Comparison of ENCODE assay signal across 15 cellular contexts in the genomic region with DNA sequence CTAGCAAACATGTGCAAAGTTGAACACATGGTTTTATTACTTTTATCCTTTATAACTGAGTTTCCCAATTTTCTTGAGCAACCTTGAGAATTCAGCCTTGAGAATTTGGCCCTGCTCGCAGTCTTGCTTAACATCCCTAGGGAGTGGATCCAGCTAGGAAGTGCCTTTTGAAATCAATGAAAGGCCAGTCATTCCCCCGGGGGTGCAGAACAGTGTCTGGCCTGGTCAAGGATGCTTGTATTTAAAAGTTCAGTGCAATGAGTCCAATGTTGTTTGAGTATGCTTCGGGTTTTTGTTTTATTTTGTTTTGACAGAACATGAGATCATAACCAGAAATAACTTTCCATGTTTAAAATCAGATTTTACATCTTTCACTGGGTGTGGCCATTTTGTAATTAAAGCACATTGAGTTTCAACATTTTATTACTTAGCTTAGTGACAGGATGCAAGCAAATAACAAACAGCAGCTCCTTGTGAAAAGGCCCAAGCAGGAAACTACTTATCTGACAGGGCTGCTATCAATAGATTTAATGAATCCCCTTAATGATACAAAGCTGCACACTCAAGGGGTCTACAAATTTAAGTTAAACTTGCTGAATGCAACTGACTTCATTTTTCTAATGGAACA. TPM values are rescaled to one million over a fixed set of nuclear protein-coding genes. Genes with fewer than 3 reads are reported as not detected.
DNase-seq lines count a peak whose midpoint lies in the region; ATAC-seq and TF ChIP-seq lines count a peak whose summit lies in the region.
"Had no signal": no experiment of that assay in that cellular context is flagged by ENCODE, and none has a peak within 500 bp of the region (broad histone marks: within the 10 kb centered on the region; RNA-seq: fewer than 3 reads in every experiment).

No MANE protein-coding gene starts in this region.

- H3K4me1 ChIP-seq in BE2C (peaks cover 3% of the 10 kb centered on the region; the same call in 1 of the 2 replicates), right atrium auricular region (peaks cover 0 to 64% of the 10 kb centered on the region in 2 donors), gastrocnemius medialis (peaks cover 64 to 83% of the 10 kb centered on the region in 2 donors)

- TF ChIP-seq CTCF in BE2C (IDR thresholded peaks at IDR 0.05; ENCODE audit: low read depth, low read length) = no peak
- no peak for TF ChIP-seq CTCF in brain (conservative IDR thresholded peaks at IDR 0.05)
- no peak for TF ChIP-seq CTCF in right atrium auricular region (IDR thresholded peaks at IDR 0.05)
- TF ChIP-seq CTCF in gastrocnemius medialis (IDR thresholded peaks at IDR 0.05 in 4 of 5, conservative IDR thresholded peaks at IDR 0.05 in 1 of 5) = no peak

- DNase-seq in BE2C (peak; percentile 40), right atrium auricular region (ENCODE audit: low spot score) (peak; percentile 92), gastrocnemius medialis (peak; percentile 79 to 87), SHP77 treated with DMSO at 0.1 percent for 48 hours (lab: John Stamatoyannopoulos, UW) (no peak)
- DNase-seq in stimulated activated naive B cell treated with anti-CD40 and anti-IgM and Interleukin-4, amounts not matched to agents 10 μg/mL and 1 μg/mL and 100 μg/mL, for 72 hours = no peak
- DNase-seq in activated T-cell treated with anti-CD3 and anti-CD28 coated beads, Interleukin-2, amount 50 U/mL, for 1 hour = no peak
- DNase-seq: activated T-cell treated with anti-CD3 and anti-CD28 coated beads, Interleukin-2, amount 50 U/mL, for 24 hours; COR-L47; effector memory CD4-positive, alpha-beta T cell; H7; NCI-H1694 treated with DMSO at 0.1 percent for 48 hours had no signal

- H3K27me3 ChIP-seq in BE2C (no peaks in the 10 kb centered on the region), right atrium auricular region (no peaks in the 10 kb centered on the region), gastrocnemius medialis (no peaks in the 10 kb centered on the region)

- in situ Hi-C loops in gastrocnemius medialis (cut with MboI; ENCODE audit: low sequenced_read_pairs in 4 of 4) = no loop called here

- H3K4me3 ChIP-seq in BE2C (ENCODE audit: low read depth, low read length) = no peak overlapping the region
- no peak overlapping the region for H3K4me3 ChIP-seq in right atrium auricular region
- no peak overlapping the region for H3K4me3 ChIP-seq in gastrocnemius medialis

- H3K27ac Mint-ChIP-seq in brain = peak overlapping the region in 3 of 5 experiments; percentile 23 to 68 (median 47)
- H3K27ac Mint-ChIP-seq in stimulated activated naive B cell treated with anti-CD40 and anti-IgM and Interleukin-4, amounts not matched to agents 10 μg/mL and 1 μg/mL and 100 μg/mL, for 72 hours = no peak overlapping the region
- H3K27ac Mint-ChIP-seq: activated T-cell treated with anti-CD3 and anti-CD28 coated beads, Interleukin-2, amount 50 U/mL, for 24 hours had no signal

- TF ChIP-seq POLR2A in gastrocnemius medialis (IDR thresholded peaks at IDR 0.05) = peak in 1 of 2 donors; percentile 22

- intact Hi-C loops in gastrocnemius medialis (cut with DNase I; ENCODE audit: low total_unique reads) = loop anchor here (2.0 to 10.0 kb wide), 2 partner anchors 22 to 182 kb away; no protein-coding TSS in a partner anchor

- peak overlapping the region in 1 of 5 experiments; percentile 52 for H3K4me3 Mint-ChIP-seq in brain
- no peak overlapping the region for H3K4me3 Mint-ChIP-seq in stimulated activated naive B cell treated with anti-CD40 and anti-IgM and Interleukin-4, amounts not matched to agents 10 μg/mL and 1 μg/mL and 100 μg/mL, for 72 hours
- H3K4me3 Mint-ChIP-seq: activated T-cell treated with anti-CD3 and anti-CD28 coated beads, Interleukin-2, amount 50 U/mL, for 24 hours had no signal

- peaks cover 5% of the 10 kb centered on the region for H3K36me3 Mint-ChIP-seq in brain
- H3K36me3 Mint-ChIP-seq in stimulated activated naive B cell treated with anti-CD40 and anti-IgM and Interleukin-4, amounts not matched to agents 10 μg/mL and 1 μg/mL and 100 μg/mL, for 72 hours = no peaks in the 10 kb centered on the region

- H3K36me3 ChIP-seq in BE2C (no peaks in the 10 kb centered on the region), right atrium auricular region (peaks cover 24% of the 10 kb centered on the region), gastrocnemius medialis (peaks cover 0 to 8% of the 10 kb centered on the region in 2 donors)

- H3K9me3 ChIP-seq in BE2C (no peaks in the 10 kb centered on the region), right atrium auricular region (no peaks in the 10 kb centered on the region), gastrocnemius medialis (no peaks in the 10 kb centered on the region)

- ATAC-seq in gastrocnemius medialis (peak; percentile 81), GM18909 (IDR thresholded peaks at IDR 0.05; ENCODE audit: poor library complexity, unreplicated experiment) (no peak)
- no peak for ATAC-seq in stimulated activated naive B cell treated with anti-CD40 and anti-IgM and Interleukin-4, amounts not matched to agents 10 μg/mL and 1 μg/mL and 100 μg/mL, for 72 hours (replicated peaks)

- H3K4me1 Mint-ChIP-seq in brain = peaks cover 32% of the 10 kb centered on the region
- no peaks in the 10 kb centered on the region for H3K4me1 Mint-ChIP-seq in stimulated activated naive B cell treated with anti-CD40 and anti-IgM and Interleukin-4, amounts not matched to agents 10 μg/mL and 1 μg/mL and 100 μg/mL, for 72 hours

- peak overlapping the region; percentile 58 to 81 for H3K27ac ChIP-seq in right atrium auricular region
- H3K27ac ChIP-seq in gastrocnemius medialis = peak overlapping the region; percentile 88 to 97 (median 90)
- H3K27ac ChIP-seq: HL-60 had no signal

- no peaks in the 10 kb centered on the region for H3K9me3 Mint-ChIP-seq in brain
- no peaks in the 10 kb centered on the region for H3K9me3 Mint-ChIP-seq in stimulated activated naive B cell treated with anti-CD40 and anti-IgM and Interleukin-4, amounts not matched to agents 10 μg/mL and 1 μg/mL and 100 μg/mL, for 72 hours
- H3K9me3 Mint-ChIP-seq: activated T-cell treated with anti-CD3 and anti-CD28 coated beads, Interleukin-2, amount 50 U/mL, for 24 hours had no signal

- H3K27me3 Mint-ChIP-seq in brain = no peaks in the 10 kb centered on the region
- H3K27me3 Mint-ChIP-seq in stimulated activated naive B cell treated with anti-CD40 and anti-IgM and Interleukin-4, amounts not matched to agents 10 μg/mL and 1 μg/mL and 100 μg/mL, for 72 hours = peaks cover 5 to 10% of the 10 kb centered on the region in 2 donors

RNA-seq across cellular contexts. Expression of gene PALMD, which starts 16.8 kb away (rescaled TPM):
- 1.1 TPM for polyA plus RNA-seq in BE2C (2012; ENCODE audit: insufficient read depth, insufficient read length, low read depth)
- polyA plus RNA-seq in brain (ENCODE audit: insufficient read depth, low read depth, low replicate concordance) = 3.4 TPM
- total RNA-seq in right atrium auricular region (10 to 100 TPM; 55.0 to 78.7 TPM), gastrocnemius medialis (100 to 1,000 TPM in 1 of 4 donors, 10 to 100 TPM in 3; 60.7 to 254 (median 79.1) TPM)
- total RNA-seq: H7, mononuclear cell had no signal

Comparison
In these comparisons a context has a peak if more than half of its experiments do, and no peak if none do; other contexts are left out.
1. DNase-seq: peak in BE2C (single experiment), right atrium auricular region (single experiment) and gastrocnemius medialis (2 of 2); none in stimulated activated naive B cell treated with anti-CD40 and anti-IgM and Interleukin-4, amounts not matched to agents 10 μg/mL and 1 μg/mL and 100 μg/mL, for 72 hours (single experiment), activated T-cell treated with anti-CD3 and anti-CD28 coated beads, Interleukin-2, amount 50 U/mL, for 1 hour (single experiment) and SHP77 treated with DMSO at 0.1 percent for 48 hours (single experiment).
2. ATAC-seq: peak in gastrocnemius medialis (2 of 2); none in stimulated activated naive B cell treated with anti-CD40 and anti-IgM and Interleukin-4, amounts not matched to agents 10 μg/mL and 1 μg/mL and 100 μg/mL, for 72 hours (0 of 2) and GM18909 (single experiment).